12 cellular contexts compared by ENCODE assay signal in the genomic region with DNA sequence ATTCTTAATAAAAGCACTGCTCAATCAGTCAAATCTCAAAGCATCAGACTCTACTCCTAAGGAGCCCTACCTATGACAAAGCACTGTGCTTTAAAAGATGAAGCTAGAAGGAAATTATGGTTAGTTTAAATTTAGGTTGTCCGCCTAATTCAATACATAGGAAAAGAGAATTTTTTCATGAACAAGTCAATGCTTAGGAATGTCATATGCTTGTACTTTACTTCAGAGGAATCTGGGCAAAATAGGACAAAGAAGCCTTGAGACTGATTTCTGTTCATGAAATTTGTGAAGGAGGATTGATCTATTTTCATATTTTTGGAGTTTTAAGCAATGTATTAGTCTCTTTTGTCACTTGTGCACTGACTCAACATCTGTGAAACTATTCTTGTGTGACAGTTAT.
DNase-seq lines count a peak whose midpoint lies in the region; TF ChIP-seq lines count a peak whose summit lies in the region.
"Had no signal": no experiment of that assay in that cellular context is flagged by ENCODE, and none has a peak within 500 bp of the region (broad histone marks: within the 10 kb centered on the region; RNA-seq: fewer than 3 reads in every experiment).

No MANE protein-coding gene starts in this region.

- H3F3A ChIP-seq in GM23248 (ENCODE audit: insufficient read depth) = peaks cover 10% of the 10 kb centered on the region; the same call in 1 of the 2 replicates
- H3F3A ChIP-seq in smooth muscle cell (ENCODE audit: low read depth) = no peaks in the 10 kb centered on the region

- H3K4me2 ChIP-seq in GM23248 (ENCODE audit: unreplicated experiment) (no peak overlapping the region), smooth muscle cell (no peak overlapping the region)
- H3K4me2 ChIP-seq: BLaER1 had no signal

- H2AFZ ChIP-seq in GM23248 = peak overlapping the region; percentile 14
- H2AFZ ChIP-seq in smooth muscle cell (ENCODE audit: low read depth) = peak overlapping the region; percentile 9

- H3K4me3 ChIP-seq in GM23248 = no peak overlapping the region
- H3K4me3 ChIP-seq in fibroblast of mammary gland (ENCODE audit: control insufficient read depth, low read depth, low read length) = no peak overlapping the region
- no peak overlapping the region for H3K4me3 ChIP-seq in smooth muscle cell
- H3K4me3 ChIP-seq: BLaER1, K562, SK-N-MC had no signal

- H3K36me3 ChIP-seq in GM23248 (ENCODE audit: low read depth) (no peaks in the 10 kb centered on the region), smooth muscle cell (ENCODE audit: low read depth) (no peaks in the 10 kb centered on the region)
- H3K36me3 ChIP-seq: BLaER1 had no signal

- H3K27me3 ChIP-seq in GM23248 (replicated peaks; ENCODE audit: insufficient read depth) (no peaks in the 10 kb centered on the region), smooth muscle cell (ENCODE audit: low read depth) (no peaks in the 10 kb centered on the region)
- H3K27me3 ChIP-seq: BLaER1 had no signal

- H3K79me2 ChIP-seq in GM23248 (ENCODE audit: insufficient read depth) (no peaks in the 10 kb centered on the region), smooth muscle cell (ENCODE audit: low read depth) (no peaks in the 10 kb centered on the region)

- peak; percentile 51 for DNase-seq in GM23248
- peak; percentile 16 for DNase-seq in amniotic stem cell (lab: John Stamatoyannopoulos, UW)
- DNase-seq in fibroblast of mammary gland (ENCODE audit: low read depth) = peak; percentile 3
- DNase-seq in smooth muscle cell (lab: John Stamatoyannopoulos, UW; ENCODE audit: unreplicated experiment) = no peak
- no peak for DNase-seq in NCI-H69 (lab: John Stamatoyannopoulos, UW)
- no peak for DNase-seq in stimulated activated CD4-positive, alpha-beta T cell treated with anti-CD3 and anti-CD28 coated beads, Interleukin-4, amount 100 ng/mL, for 4 hours
- DNase-seq in NCI-H187 treated with DMSO at 0.1 percent for 48 hours (lab: John Stamatoyannopoulos, UW) = no peak
- DNase-seq: CD8-positive, alpha-beta memory T cell; NCI-H748 treated with DMSO at 0.1 percent for 48 hours had no signal

- no peak overlapping the region for H3K27ac ChIP-seq in GM23248
- H3K27ac ChIP-seq in smooth muscle cell (ENCODE audit: low read depth) = no peak overlapping the region
- H3K27ac ChIP-seq: BLaER1, SK-N-MC had no signal

- in situ Hi-C loops in GM23248 (cut with MboI) = no loop called here

- H4K20me1 ChIP-seq in GM23248 (ENCODE audit: insufficient read depth) (no peaks in the 10 kb centered on the region), smooth muscle cell (ENCODE audit: low read depth) (no peaks in the 10 kb centered on the region)
- H4K20me1 ChIP-seq: BLaER1 had no signal

- H3K9me2 ChIP-seq in GM23248 (ENCODE audit: insufficient read depth) = no peaks in the 10 kb centered on the region

- 12 to 17% methylated on average over 1 of the region's 1 CpG for WGBS in GM23248 (ENCODE audit: low coverage in 1 of 2, low lambda C conversion rate in 2 of 2, missing lambda C conversion rate in 2 of 2), 2 experiments
- WGBS in smooth muscle cell (ENCODE audit: low lambda C conversion rate) = 66% methylated on average over 1 of the region's 1 CpG

- H3K4me1 ChIP-seq in GM23248 (ENCODE audit: insufficient read depth) (peaks cover 19% of the 10 kb centered on the region), smooth muscle cell (ENCODE audit: low read depth) (no peaks in the 10 kb centered on the region)
- H3K4me1 ChIP-seq: BLaER1 had no signal

- no peak overlapping the region for H3K9ac ChIP-seq in GM23248
- H3K9ac ChIP-seq in smooth muscle cell (ENCODE audit: low read depth) = no peak overlapping the region
- H3K9ac ChIP-seq: BLaER1 had no signal

- H3K9me3 ChIP-seq in GM23248 (ENCODE audit: low read depth) (no peaks in the 10 kb centered on the region), smooth muscle cell (replicated peaks; ENCODE audit: low read depth) (no peaks in the 10 kb centered on the region)
- H3K9me3 ChIP-seq: BLaER1 had no signal

- TF ChIP-seq CTCF in fibroblast of mammary gland (conservative IDR thresholded peaks at IDR 0.05; ENCODE audit: control insufficient read depth, insufficient read depth, low read depth, low read length) = no peak
- TF ChIP-seq CTCF in smooth muscle cell (IDR thresholded peaks at IDR 0.05; ENCODE audit: borderline replicate concordance, insufficient read depth, poor library complexity, severe bottlenecking) = no peak

Comparison
In these comparisons a context has a peak if more than half of its experiments do, and no peak if none do; other contexts are left out.
1. DNase-seq: peak in GM23248 (single experiment), amniotic stem cell (single experiment) and fibroblast of mammary gland (single experiment); none in smooth muscle cell (single experiment), NCI-H69 (single experiment), stimulated activated CD4-positive, alpha-beta T cell treated with anti-CD3 and anti-CD28 coated beads, Interleukin-4, amount 100 ng/mL, for 4 hours (0 of 2) and NCI-H187 treated with DMSO at 0.1 percent for 48 hours (single experiment).